10 cellular contexts compared by ENCODE assay signal in genomic region chr6:75275067-75275466, GRCh38. TPM values are rescaled to one million over a fixed set of nuclear protein-coding genes. Genes with fewer than 3 reads are reported as not detected.
A peak's percentile ranks its signal among the peaks of the same experiment; 100 is the strongest.
DNase-seq lines count a peak whose midpoint lies in the region; ATAC-seq, FAIRE-seq and TF ChIP-seq lines count a peak whose summit lies in the region.
"Had no signal": no experiment of that assay in that cellular context is flagged by ENCODE, and none has a peak within 500 bp of the region (broad histone marks: within the 10 kb centered on the region; RNA-seq: fewer than 3 reads in every experiment).

No MANE protein-coding gene starts in this region.

- peak overlapping the region; percentile 18; the same call in 1 of the 2 replicates for H4K5ac ChIP-seq in IMR-90 (ENCODE audit: low read depth, low read length)

- no peak overlapping the region for H3K4me3 ChIP-seq in CD8-positive, alpha-beta T cell (ENCODE audit: low read depth, low read length)
- H3K4me3 ChIP-seq in IMR-90 (ENCODE audit: insufficient read depth, low read depth, low read length) = no peak overlapping the region
- H3K4me3 ChIP-seq in astrocyte of the cerebellum (ENCODE audit: low read depth, low read length) = no peak overlapping the region
- H3K4me3 ChIP-seq in mesenchymal stem cell (ENCODE audit: insufficient read depth in 1 of 2, low read depth in 1 of 2, low read length in 2 of 2) = no peak overlapping the region
- H3K4me3 ChIP-seq in kidney (ENCODE audit: low read length in 2 of 2) = no peak overlapping the region

- H4K91ac ChIP-seq in IMR-90 (ENCODE audit: insufficient read depth, low read depth, low read length) = no peak overlapping the region
- H4K91ac ChIP-seq in mesenchymal stem cell (ENCODE audit: low read length) = no peak overlapping the region

- peaks cover 41% of the 10 kb centered on the region for H3K36me3 Mint-ChIP-seq in CD8-positive, alpha-beta T cell

- peak overlapping the region; percentile 27; the same call in 1 of the 2 replicates for H2AK5ac ChIP-seq in IMR-90 (ENCODE audit: low read depth, low read length)
- H2AK5ac ChIP-seq in mesenchymal stem cell (ENCODE audit: low read length, severe bottlenecking) = no peak overlapping the region

- H4K8ac ChIP-seq in IMR-90 (ENCODE audit: low read depth in 2 of 2, low read length in 2 of 2) (peak overlapping the region in 1 of 2 experiments; percentile 47; a peak in 2 of 4 replicates), mesenchymal stem cell (ENCODE audit: low read length) (no peak overlapping the region)

- dilution Hi-C loops in IMR-90 (cut with HindIII; ENCODE audit: low sequenced_read_pairs, unreplicated experiment) = no loop called here

- H3K36me3 ChIP-seq in CD8-positive, alpha-beta T cell (ENCODE audit: insufficient read depth, low read length) = peaks cover 6% of the 10 kb centered on the region
- H3K36me3 ChIP-seq in IMR-90 (ENCODE audit: control insufficient read depth, insufficient read depth, low read length) (peaks cover 10% of the 10 kb centered on the region), mesenchymal stem cell (ENCODE audit: control insufficient read depth in 1 of 2, insufficient read depth in 2 of 2, low read depth in 1 of 2, low read length in 2 of 2) (peaks cover 6 to 28% of the 10 kb centered on the region in 2 experiments), kidney (ENCODE audit: control insufficient read depth in 1 of 2, insufficient read depth in 2 of 2, low read length in 2 of 2) (peaks cover 0 to 2% of the 10 kb centered on the region in 2 donors)
- H3K36me3 ChIP-seq: neutrophil had no signal

- H3K9me1 ChIP-seq in IMR-90 (ENCODE audit: insufficient read depth, low read length) = peaks cover 7% of the 10 kb centered on the region; the same call in 1 of the 2 replicates

- H3K23ac ChIP-seq in IMR-90 (ENCODE audit: low read depth, low read length) = peak overlapping the region; percentile 62; the same call in 1 of the 2 replicates
- no peak overlapping the region for H3K23ac ChIP-seq in mesenchymal stem cell (ENCODE audit: low read length in 2 of 2)

- H2BK15ac ChIP-seq in IMR-90 (ENCODE audit: low read depth, low read length) (no peak overlapping the region), mesenchymal stem cell (ENCODE audit: low read depth, poor library complexity, severe bottlenecking) (no peak overlapping the region)

- intact Hi-C loops in CD8-positive, alpha-beta T cell (cut with DNase I, micrococcal nuclease) = no loop called here
- intact Hi-C loops in IMR-90 (cut with micrococcal nuclease) (no loop called here), kidney (cut with DNase I) (no loop called here)

- H3K4me2 ChIP-seq in IMR-90 (ENCODE audit: low read depth, low read length) (peak overlapping the region; percentile 13; the same call in 1 of the 2 replicates), mesenchymal stem cell (ENCODE audit: low read length, poor library complexity, severe bottlenecking) (no peak overlapping the region)

- CTCF ChIA-PET in CD8-positive, alpha-beta T cell (lab: Charles Lee) = interaction anchor here (0.7 to 1.4 kb wide), 2 partner anchors 8 to 9 kb away, joined by 3 to 6 read pairs; no protein-coding TSS in a partner anchor
- CTCF ChIA-PET in IMR-90 (lab: Yijun Ruan, JAX) = interaction anchor here (0.6 to 2.1 kb wide), 3 partner anchors 8 to 266 kb away, joined by 3 to 13 read pairs (median 8); no protein-coding TSS in a partner anchor

- no peak for DNase-seq in CD8-positive, alpha-beta T cell
- DNase-seq in IMR-90 = peak; percentile 97
- peak; percentile 19 for DNase-seq in astrocyte of the cerebellum (ENCODE audit: low read depth)
- peak; percentile 89 for DNase-seq in mesenchymal stem cell
- DNase-seq in kidney = no peak
- DNase-seq in RPMI8226 = no peak
- DNase-seq in hypothalamus (lab: John Stamatoyannopoulos, UW) = no peak
- DNase-seq: NCI-H446 had no signal

- no peak overlapping the region for H3K4me3 Mint-ChIP-seq in CD8-positive, alpha-beta T cell

- POLR2A ChIA-PET in CD8-positive, alpha-beta T cell (lab: Charles Lee) = no interaction called here
- POLR2A ChIA-PET in IMR-90 (lab: Charles Lee; ENCODE audit: unreplicated experiment) = interaction anchor here (0.6 to 0.9 kb wide), 2 partner anchors 13 to 25 kb away, joined by 3 to 5 read pairs; no protein-coding TSS in a partner anchor

- no peak for TF ChIP-seq POLR2A in IMR-90 (IDR thresholded peaks at IDR 0.05; ENCODE audit: low read depth, low read length)

- no peak for ATAC-seq in CD8-positive, alpha-beta T cell
- peak; percentile 88 for ATAC-seq in IMR-90 (ENCODE audit: low read depth)
- no peak for ATAC-seq in HG03135 (IDR thresholded peaks at IDR 0.05; ENCODE audit: unreplicated experiment)

- no peaks in the 10 kb centered on the region for H3K27me3 Mint-ChIP-seq in CD8-positive, alpha-beta T cell (ENCODE audit: low read depth)

- no peak overlapping the region for H3K27ac ChIP-seq in CD8-positive, alpha-beta T cell (ENCODE audit: low read depth, low read length)
- H3K27ac ChIP-seq in IMR-90 (ENCODE audit: insufficient read depth, low read length) = peak overlapping the region; percentile 18; the same call in 1 of the 2 replicates
- no peak overlapping the region for H3K27ac ChIP-seq in mesenchymal stem cell (ENCODE audit: low read length, poor library complexity, severe bottlenecking)
- H3K27ac ChIP-seq in kidney (ENCODE audit: low read depth in 2 of 2, low read length in 2 of 2) = no peak overlapping the region
- H3K27ac ChIP-seq: neutrophil had no signal

- no peaks in the 10 kb centered on the region for H3K9me3 Mint-ChIP-seq in CD8-positive, alpha-beta T cell

- TF ChIP-seq CTCF in CD8-positive, alpha-beta T cell (IDR thresholded peaks at IDR 0.05) = no peak
- TF ChIP-seq CTCF in IMR-90 (conservative IDR thresholded peaks at IDR 0.05; ENCODE audit: low read depth, low read length) = no peak
- TF ChIP-seq CTCF in astrocyte of the cerebellum (IDR thresholded peaks at IDR 0.05; ENCODE audit: low read depth, low read length, missing control alignments) = no peak
- no peak for TF ChIP-seq CTCF in kidney (IDR thresholded peaks at IDR 0.05; ENCODE audit: borderline replicate concordance, extremely low read depth, insufficient read depth)

- no peak overlapping the region for H3K56ac ChIP-seq in IMR-90 (ENCODE audit: extremely low read depth, insufficient read depth, low read length)

- in situ Hi-C loops in IMR-90 (cut with MboI; ENCODE audit: low sequenced_read_pairs) (no loop called here), astrocyte of the cerebellum (cut with HindIII; ENCODE audit: low sequenced_read_pairs) (no loop called here)

- no peak overlapping the region for H2AK9ac ChIP-seq in IMR-90 (replicated peaks; ENCODE audit: low read depth, low read length, poor library complexity)

- H3K18ac ChIP-seq in IMR-90 (ENCODE audit: low read depth, low read length) = peak overlapping the region; percentile 44; the same call in 1 of the 2 replicates
- no peak overlapping the region for H3K18ac ChIP-seq in mesenchymal stem cell (ENCODE audit: low read depth in 1 of 2, low read length in 2 of 2)

- no peak for FAIRE-seq in kidney (lab: Jason Lieb, UNC)

- no peak overlapping the region for H3K9ac ChIP-seq in IMR-90 (ENCODE audit: low read depth, low read length)
- H3K9ac ChIP-seq in mesenchymal stem cell (ENCODE audit: low read length) = peak overlapping the region; percentile 50
- H3K9ac ChIP-seq in kidney (ENCODE audit: low read length in 2 of 2) = no peak overlapping the region

- H2BK20ac ChIP-seq in IMR-90 (ENCODE audit: low read depth, low read length) = no peak overlapping the region

- H3K4ac ChIP-seq in IMR-90 (ENCODE audit: low read depth, low read length) (peak overlapping the region; percentile 44; the same call in 1 of the 2 replicates), mesenchymal stem cell (ENCODE audit: low read depth in 1 of 2, low read length in 2 of 2) (no peak overlapping the region)

- no peak overlapping the region for H2BK12ac ChIP-seq in mesenchymal stem cell (ENCODE audit: low read length in 2 of 2)

- BruUV-seq in IMR-90 (replicated peaks; lab: Mats Ljungman, UMichigan) = no TSS peak

- H3K4me1 Mint-ChIP-seq in CD8-positive, alpha-beta T cell (ENCODE audit: low read depth) = peaks cover 77% of the 10 kb centered on the region

- H3K27me3 ChIP-seq in CD8-positive, alpha-beta T cell (ENCODE audit: insufficient read depth, low read length) = no peaks in the 10 kb centered on the region
- H3K27me3 ChIP-seq in IMR-90 (ENCODE audit: control insufficient read depth, insufficient read depth, low read length) (no peaks in the 10 kb centered on the region), mesenchymal stem cell (ENCODE audit: control insufficient read depth in 1 of 2, insufficient read depth in 1 of 2, low read length in 2 of 2) (no peaks in the 10 kb centered on the region)
- H3K27me3 ChIP-seq: neutrophil had no signal

- peak overlapping the region; percentile 7 for H3K27ac Mint-ChIP-seq in CD8-positive, alpha-beta T cell

- H3K9me3 ChIP-seq in CD8-positive, alpha-beta T cell (ENCODE audit: low read length) = no peaks in the 10 kb centered on the region
- no peaks in the 10 kb centered on the region; the same call in 1 of the 2 replicates for H3K9me3 ChIP-seq in IMR-90 (ENCODE audit: control insufficient read depth, insufficient read depth, low read length)
- H3K9me3 ChIP-seq in mesenchymal stem cell (ENCODE audit: control insufficient read depth, low read length) = no peaks in the 10 kb centered on the region
- no peaks in the 10 kb centered on the region for H3K9me3 ChIP-seq in kidney (ENCODE audit: control insufficient read depth in 1 of 2, low read length in 2 of 2)
- H3K9me3 ChIP-seq: neutrophil had no signal

- H3K14ac ChIP-seq in IMR-90 (replicated peaks; ENCODE audit: low read depth, low read length) = 0 out of 2 replicates have a peak overlapping the region, but pooled peaks have one; percentile 18
- H3K14ac ChIP-seq in mesenchymal stem cell (ENCODE audit: low read length in 2 of 2) = no peak overlapping the region

- H4K20me1 ChIP-seq in IMR-90 (ENCODE audit: insufficient read depth, low read length) = peaks cover 11% of the 10 kb centered on the region; the same call in 1 of the 2 replicates

- H2BK5ac ChIP-seq in IMR-90 (ENCODE audit: low read depth, low read length, poor library complexity, severe bottlenecking) (peak overlapping the region; percentile 97), mesenchymal stem cell (ENCODE audit: low read depth, low read length, poor library complexity, severe bottlenecking) (no peak overlapping the region)

- peaks cover 22% of the 10 kb centered on the region for H3K4me1 ChIP-seq in CD8-positive, alpha-beta T cell (ENCODE audit: insufficient read depth, low read length)
- H3K4me1 ChIP-seq in IMR-90 (ENCODE audit: control insufficient read depth, insufficient read depth, low read length) (peaks cover 24% of the 10 kb centered on the region), mesenchymal stem cell (ENCODE audit: control insufficient read depth, insufficient read depth, low read depth, low read length) (peaks cover 4% of the 10 kb centered on the region), kidney (ENCODE audit: control insufficient read depth in 1 of 2, insufficient read depth in 1 of 2, low read depth in 1 of 2, low read length in 2 of 2) (peaks cover 4 to 12% of the 10 kb centered on the region in 2 donors)

- no peak for TF ChIP-seq RAD21 in IMR-90 (IDR thresholded peaks at IDR 0.05; ENCODE audit: low read length)

- H3K79me1 ChIP-seq in IMR-90 (ENCODE audit: low read depth in 1 of 2, low read length in 2 of 2) (peaks cover 29 to 60% of the 10 kb centered on the region in 2 experiments), mesenchymal stem cell (replicated peaks; ENCODE audit: low read length, poor library complexity, severe bottlenecking) (no peaks in the 10 kb centered on the region)

- H2AFZ ChIP-seq in IMR-90 (replicated peaks; ENCODE audit: low read length, poor library complexity) = no peak overlapping the region
- H2AFZ ChIP-seq in mesenchymal stem cell (ENCODE audit: low read depth, low read length) = no peak overlapping the region

- H2BK120ac ChIP-seq in IMR-90 (ENCODE audit: low read depth, low read length) (peak overlapping the region; percentile 63; the same call in 1 of the 2 replicates), mesenchymal stem cell (ENCODE audit: low read depth, low read length) (no peak overlapping the region)

RNA-seq across cellular contexts. Expression of gene TMEM30A, which starts 9.5 kb away (rescaled TPM):
- total RNA-seq in CD8-positive, alpha-beta T cell = 10 to 100 TPM; 19.4 to 27.1 TPM
- 111 and 206 TPM in 2 replicates for total RNA-seq in IMR-90 (2012; rRNA removed)
- 35.0 and 48.5 TPM in 2 replicates for polyA plus RNA-seq in IMR-90 (2012; rRNA removed)
- 9.4 and 13.2 TPM in 2 replicates for polyA plus RNA-seq in IMR-90 (2012; cell fraction: cytosol; rRNA removed)
- 7.0 and 24.4 TPM in 2 replicates for polyA plus RNA-seq in IMR-90 (2012; cell fraction: nucleus; rRNA removed; ENCODE audit: low replicate concordance)
- polyA plus RNA-seq in mesenchymal stem cell (2013, experiment 1 of 2) = 154 TPM
- polyA plus RNA-seq in mesenchymal stem cell (2013, experiment 2 of 2) = 164 TPM
- total RNA-seq in kidney = 101 TPM
- polyA plus RNA-seq in kidney (ENCODE audit: insufficient read depth, low read depth, low replicate concordance) = 51.0 TPM

RNA-seq across cellular contexts. Expression of gene COX7A2, which starts 31.5 kb away (rescaled TPM):
- 100 to 1,000 TPM; 221 to 229 TPM for total RNA-seq in CD8-positive, alpha-beta T cell
- total RNA-seq in IMR-90 (2012; rRNA removed) (85.8 and 776 TPM in 2 replicates), kidney (315 TPM)
- polyA plus RNA-seq in IMR-90 (2012; rRNA removed) (174 and 185 TPM in 2 replicates), kidney (ENCODE audit: insufficient read depth, low read depth, low replicate concordance) (812 TPM)
- 360 and 1,161 TPM in 2 replicates for polyA plus RNA-seq in IMR-90 (2012; cell fraction: cytosol; rRNA removed)
- polyA plus RNA-seq in IMR-90 (2012; cell fraction: nucleus; rRNA removed; ENCODE audit: low replicate concordance) = 39.2 and 183 TPM in 2 replicates
- polyA plus RNA-seq in mesenchymal stem cell (2013, experiment 1 of 2) = 986 TPM
- polyA plus RNA-seq in mesenchymal stem cell (2013, experiment 2 of 2) = 1,021 TPM

Comparison
In these comparisons a context has a peak if more than half of its experiments do, and no peak if none do; other contexts are left out.
1. DNase-seq: peak in IMR-90 (single experiment), astrocyte of the cerebellum (single experiment) and mesenchymal stem cell (single experiment); none in CD8-positive, alpha-beta T cell (0 of 7), kidney (single experiment), RPMI8226 (single experiment) and hypothalamus (0 of 51).